21 cellular contexts compared by ENCODE assay signal in genomic region chr3:112738366-112738765, GRCh38.
DNase-seq lines count a peak whose midpoint lies in the region; ATAC-seq and TF ChIP-seq lines count a peak whose summit lies in the region.
"Had no signal": no experiment of that assay in that cellular context is flagged by ENCODE, and none has a peak within 500 bp of the region (broad histone marks: within the 10 kb centered on the region; RNA-seq: fewer than 3 reads in every experiment).

No MANE protein-coding gene starts in this region.

- no peak overlapping the region for H3K4ac ChIP-seq in mesenchymal stem cell (ENCODE audit: low read depth in 1 of 2, low read length in 2 of 2)

- TF ChIP-seq CTCF in cardiac fibroblast (IDR thresholded peaks at IDR 0.05; ENCODE audit: low read depth, low read length) (no peak), colonic mucosa (IDR thresholded peaks at IDR 0.05) (no peak)

- no peak overlapping the region for H2BK15ac ChIP-seq in mesenchymal stem cell (ENCODE audit: low read depth, poor library complexity, severe bottlenecking)

- no peak overlapping the region for H2BK120ac ChIP-seq in mesenchymal stem cell (ENCODE audit: low read depth, low read length)

- H3K4me1 ChIP-seq in mesenchymal stem cell (ENCODE audit: control insufficient read depth, insufficient read depth, low read depth, low read length) = no peaks in the 10 kb centered on the region
- H3K4me1 ChIP-seq in colonic mucosa = no peaks in the 10 kb centered on the region
- H3K4me1 ChIP-seq: breast epithelium had no signal

- no peak overlapping the region for H4K8ac ChIP-seq in mesenchymal stem cell (ENCODE audit: low read length)

- no peak overlapping the region for H4K91ac ChIP-seq in mesenchymal stem cell (ENCODE audit: low read length)

- H3K4me3 ChIP-seq in cardiac fibroblast (replicated peaks in 1 of 2; ENCODE audit: low read depth in 2 of 2, low read length in 2 of 2) (no peak overlapping the region), mesenchymal stem cell (ENCODE audit: insufficient read depth in 1 of 2, low read depth in 1 of 2, low read length in 2 of 2) (no peak overlapping the region), colonic mucosa (no peak overlapping the region)
- H3K4me3 ChIP-seq: breast epithelium, heart right ventricle had no signal

- H2AK5ac ChIP-seq in mesenchymal stem cell (ENCODE audit: low read length, severe bottlenecking) = no peak overlapping the region

- no peak overlapping the region for H3K23ac ChIP-seq in mesenchymal stem cell (ENCODE audit: low read length in 2 of 2)

- intact Hi-C loops in colonic mucosa (cut with DNase I) = loop anchor here (10.0 kb wide), 1 partner anchor 76 kb away; no protein-coding TSS in a partner anchor

- no peak for ATAC-seq in GM19397 (IDR thresholded peaks at IDR 0.05; ENCODE audit: unreplicated experiment)
- ATAC-seq: activated CD8-positive, alpha-beta T cell treated with anti-CD3 and anti-CD28 coated beads for 36 hours; foreskin keratinocyte; PC-3 had no signal

- no peak overlapping the region for H2BK12ac ChIP-seq in mesenchymal stem cell (ENCODE audit: low read length in 2 of 2)

- no peaks in the 10 kb centered on the region for H3K36me3 ChIP-seq in mesenchymal stem cell (ENCODE audit: control insufficient read depth in 1 of 2, insufficient read depth in 2 of 2, low read depth in 1 of 2, low read length in 2 of 2)
- no peaks in the 10 kb centered on the region for H3K36me3 ChIP-seq in colonic mucosa
- H3K36me3 ChIP-seq: breast epithelium, heart right ventricle, neutrophil had no signal

- H3K27ac ChIP-seq in mesenchymal stem cell (ENCODE audit: low read length, poor library complexity, severe bottlenecking) (no peak overlapping the region), colonic mucosa (no peak overlapping the region)
- H3K27ac ChIP-seq: breast epithelium, neutrophil had no signal

- no peak overlapping the region for H3K14ac ChIP-seq in mesenchymal stem cell (ENCODE audit: low read length in 2 of 2)

- peak; percentile 26 for DNase-seq in AG08395 (ENCODE audit: low spot score)
- DNase-seq in GM03348 (ENCODE audit: low spot score) = peak; percentile 40
- peak; percentile 66 to 67 for DNase-seq in cardiac fibroblast (ENCODE audit: low read depth in 2 of 2)
- DNase-seq in mesenchymal stem cell = no peak
- no peak for DNase-seq in colonic mucosa
- DNase-seq in cerebellar cortex (ENCODE audit: low spot score) = no peak
- DNase-seq: activated CD8-positive, alpha-beta T cell treated with anti-CD3 and anti-CD28 coated beads for 36 hours; activated gamma-delta T cell; amniotic stem cell; dermis blood vessel endothelial cell; foreskin keratinocyte; heart right ventricle; HFFc6; left cardiac atrium; NCI-H1105 treated with DMSO at 0.1 percent for 48 hours; NCI-H446; PC-3; Right ventricle myocardium superior had no signal

- H3K27me3 ChIP-seq in mesenchymal stem cell (ENCODE audit: control insufficient read depth in 1 of 2, insufficient read depth in 1 of 2, low read length in 2 of 2) (no peaks in the 10 kb centered on the region), colonic mucosa (no peaks in the 10 kb centered on the region)
- H3K27me3 ChIP-seq: breast epithelium, foreskin keratinocyte, neutrophil had no signal

- no peak overlapping the region for H3K4me2 ChIP-seq in mesenchymal stem cell (ENCODE audit: low read length, poor library complexity, severe bottlenecking)

- H3K18ac ChIP-seq in mesenchymal stem cell (ENCODE audit: low read depth in 1 of 2, low read length in 2 of 2) = no peak overlapping the region

- no peak overlapping the region for H2BK5ac ChIP-seq in mesenchymal stem cell (ENCODE audit: low read depth, low read length, poor library complexity, severe bottlenecking)

- H3K79me1 ChIP-seq in mesenchymal stem cell (replicated peaks; ENCODE audit: low read length, poor library complexity, severe bottlenecking) = no peaks in the 10 kb centered on the region

- no peaks in the 10 kb centered on the region for H3K9me3 ChIP-seq in mesenchymal stem cell (ENCODE audit: control insufficient read depth, low read length)
- no peaks in the 10 kb centered on the region for H3K9me3 ChIP-seq in colonic mucosa
- H3K9me3 ChIP-seq: breast epithelium, heart right ventricle, neutrophil had no signal

- no peak overlapping the region for H2AFZ ChIP-seq in mesenchymal stem cell (ENCODE audit: low read depth, low read length)

- H3K9ac ChIP-seq in mesenchymal stem cell (ENCODE audit: low read length) (peak overlapping the region; percentile 62), colonic mucosa (ENCODE audit: low read depth in 2 of 2, low read length in 2 of 2) (no peak overlapping the region)

Comparison
In these comparisons a context has a peak if more than half of its experiments do, and no peak if none do; other contexts are left out.
1. DNase-seq: peak in AG08395 (single experiment), GM03348 (single experiment) and cardiac fibroblast (2 of 2); none in mesenchymal stem cell (single experiment), colonic mucosa (single experiment) and cerebellar cortex (single experiment).